Comparison of ENCODE assay signal across 28 cellular contexts in genomic region chr7:36604801-36605200, GRCh38.
DNase-seq lines count a peak whose midpoint lies in the region; ATAC-seq and TF ChIP-seq lines count a peak whose summit lies in the region.
"Had no signal": no experiment of that assay in that cellular context is flagged by ENCODE, and none has a peak within 500 bp of the region (broad histone marks: within the 10 kb centered on the region; RNA-seq: fewer than 3 reads in every experiment).

No MANE protein-coding gene starts in this region.

- H3K27ac ChIP-seq in mammary epithelial cell (ENCODE audit: insufficient read depth, low read depth, low read length) (no peak overlapping the region), caudate nucleus (ENCODE audit: low read depth, low read length) (peak overlapping the region; percentile 80)
- H3K27ac ChIP-seq: 22Rv1, adrenal gland, heart left ventricle, HL-60, lower lobe of right lung, ovary, RWPE1, sigmoid colon, upper lobe of left lung had no signal

- no peak overlapping the region for H3K27ac Mint-ChIP-seq in MCF 10A (ENCODE audit: low read depth, unreplicated experiment)
- H3K27ac Mint-ChIP-seq: activated CD4-positive, alpha-beta T cell treated with anti-CD3 and anti-CD28 coated beads, Interleukin-2, amount 10 ng/mL, durations not matched to agents 24 days and 14 days; IgD-negative memory B cell had no signal

- H3K9me3 ChIP-seq in mammary epithelial cell (replicated peaks; ENCODE audit: insufficient read depth, low read length) = no peaks in the 10 kb centered on the region
- H3K9me3 ChIP-seq: adrenal gland, heart left ventricle, lower lobe of right lung, ovary, sigmoid colon, upper lobe of left lung had no signal

- peak overlapping the region; percentile 57 for H3K4me2 ChIP-seq in mammary epithelial cell (ENCODE audit: insufficient read depth, low read depth, low read length)

- no peak overlapping the region for H3K4me3 ChIP-seq in mammary epithelial cell (replicated peaks in 1 of 3; ENCODE audit: insufficient read depth in 1 of 3, low read depth in 2 of 3, low read length in 3 of 3)
- H3K4me3 ChIP-seq: adrenal gland, heart left ventricle, lower lobe of right lung, ovary, sigmoid colon, upper lobe of left lung had no signal

- H3K36me3 ChIP-seq in mammary epithelial cell (ENCODE audit: insufficient read depth, low read length) = no peaks in the 10 kb centered on the region
- H3K36me3 ChIP-seq: adrenal gland, lower lobe of right lung, ovary, sigmoid colon, upper lobe of left lung had no signal

- WGBS in mammary epithelial cell (ENCODE audit: low coverage, missing lambda C conversion rate) = 64% methylated on average over 3 of the region's 3 CpGs

- POLR2A ChIA-PET in MCF 10A (lab: Yijun Ruan, JAX) = interaction anchor here (0.6 to 1.1 kb wide), 4 partner anchors 10 to 97 kb away, joined by 3 to 4 read pairs (median 3); no protein-coding TSS in a partner anchor

- H3K79me2 ChIP-seq in mammary epithelial cell (ENCODE audit: insufficient read depth, low read length) = no peaks in the 10 kb centered on the region

- no peak overlapping the region for H2AFZ ChIP-seq in mammary epithelial cell (ENCODE audit: low read depth, low read length)

- BruUV-seq in mammary epithelial cell (replicated peaks; lab: Mats Ljungman, UMichigan) = no TSS peak
- BruUV-seq in MCF 10A (replicated peaks; lab: Mats Ljungman, UMichigan) = no TSS peak

- in situ Hi-C loops in mammary epithelial cell (cut with MboI; ENCODE audit: low sequenced_read_pairs in 2 of 2) = no loop called here

- ATAC-seq in HG02623 (IDR thresholded peaks at IDR 0.05; ENCODE audit: unreplicated experiment) = no peak
- no peak for ATAC-seq in HG03432 (IDR thresholded peaks at IDR 0.05; ENCODE audit: unreplicated experiment)
- ATAC-seq: heart left ventricle; lower lobe of right lung; stimulated activated naive CD8-positive, alpha-beta T cell treated with anti-CD3 and anti-CD28 coated beads, Interleukin-15, Interleukin-2, amounts not matched to agents 100 U/mL and 50 U/mL, for 24 hours had no signal

- TF ChIP-seq CTCF in mammary epithelial cell (conservative IDR thresholded peaks at IDR 0.05 in 1 of 2, IDR thresholded peaks at IDR 0.05 in 1 of 2; ENCODE audit: extremely low read depth in 1 of 2, insufficient read depth in 1 of 2, low read depth in 1 of 2, low read length in 2 of 2) (no peak), MCF 10A (IDR thresholded peaks at IDR 0.05; ENCODE audit: unreplicated experiment) (no peak)

- peaks cover 34% of the 10 kb centered on the region for H3K4me1 ChIP-seq in mammary epithelial cell (ENCODE audit: insufficient read depth, low read length)
- H3K4me1 ChIP-seq: adrenal gland, heart left ventricle, sigmoid colon had no signal

- H3K9me3 Mint-ChIP-seq in MCF 10A (ENCODE audit: unreplicated experiment) = no peaks in the 10 kb centered on the region
- H3K9me3 Mint-ChIP-seq: activated CD4-positive, alpha-beta T cell treated with anti-CD3 and anti-CD28 coated beads, Interleukin-2, amount 10 ng/mL, durations not matched to agents 24 days and 14 days; IgD-negative memory B cell had no signal

- peaks cover 39% of the 10 kb centered on the region for H3K4me1 Mint-ChIP-seq in MCF 10A (ENCODE audit: insufficient read depth, unreplicated experiment)
- H3K4me1 Mint-ChIP-seq: IgD-negative memory B cell had no signal

- intact Hi-C loops in mammary epithelial cell (cut with micrococcal nuclease) = loop anchor here (2.0 to 10.0 kb wide), 4 partner anchors 46 to 110 kb away; no protein-coding TSS in a partner anchor
- intact Hi-C loops in MCF 10A (cut with micrococcal nuclease) = no loop called here

- H3K4me3 Mint-ChIP-seq in MCF 10A (ENCODE audit: unreplicated experiment) = no peak overlapping the region
- H3K4me3 Mint-ChIP-seq: activated CD4-positive, alpha-beta T cell treated with anti-CD3 and anti-CD28 coated beads, Interleukin-2, amount 10 ng/mL, durations not matched to agents 24 days and 14 days; IgD-negative memory B cell had no signal

- dilution Hi-C loops in mammary epithelial cell (cut with HindIII; ENCODE audit: low sequenced_read_pairs) = no loop called here

- no peaks in the 10 kb centered on the region for H3K36me3 Mint-ChIP-seq in MCF 10A (ENCODE audit: insufficient read depth, unreplicated experiment)

- DNase-seq in mammary epithelial cell = peak; percentile 48
- no peak for DNase-seq in MCF 10A (ENCODE audit: unreplicated experiment)
- peak in 1 of 61 donors; percentile 21 for DNase-seq in caudate nucleus (lab: John Stamatoyannopoulos, UW)
- DNase-seq in kidney tubule cell (ENCODE audit: low spot score) = peak; percentile 95
- DNase-seq in DMS 273 treated with DMSO at 0.1 percent for 48 hours (lab: John Stamatoyannopoulos, UW) = no peak
- no peak for DNase-seq in NCI-H1105 (lab: John Stamatoyannopoulos, UW)
- DNase-seq: activated CD4-positive, alpha-beta T cell treated with anti-CD3 and anti-CD28 coated beads, Interleukin-2, amount 10 ng/mL, durations not matched to agents 24 days and 14 days; activated effector memory CD4-positive, alpha-beta T cell treated with Interleukin-2 at 50 U/mL for 16 hours; adrenal gland; central memory CD4-positive, alpha-beta T cell; effector CD4-positive, alpha-beta T cell; HCEC 1CT; heart left ventricle; lower lobe of right lung; NCI-H187; NCI-H446; NK-92 treated with Interleukin-12 subunit alpha and Interleukin-12 subunit beta, amount 100 ng/mL, for 24 hours; ovary; sigmoid colon; stimulated activated CD4-positive, alpha-beta T cell treated with anti-CD3 and anti-CD28 coated beads, Interleukin-1b, Interleukin-23, amount 100 ng/mL, for 48 hours; stimulated activated naive CD8-positive, alpha-beta T cell treated with anti-CD3 and anti-CD28 coated beads, Interleukin-15, Interleukin-2, amounts not matched to agents 100 U/mL and 50 U/mL, for 24 hours; upper lobe of left lung had no signal

- no peak overlapping the region for H3K9ac ChIP-seq in mammary epithelial cell (ENCODE audit: insufficient read depth, low read length)

- H4K20me1 ChIP-seq in mammary epithelial cell (ENCODE audit: insufficient read depth, low read length) = no peaks in the 10 kb centered on the region

- CTCF ChIA-PET in mammary epithelial cell (lab: Charles Lee; ENCODE audit: low non-redundant PET) (no interaction called here), MCF 10A (lab: Yijun Ruan, JAX) (interaction anchor here (1.2 to 2.9 kb wide), 4 partner anchors 41 to 595 kb away, joined by 4 to 8 read pairs (median 6); no protein-coding TSS in a partner anchor)

- no peaks in the 10 kb centered on the region for H3K27me3 Mint-ChIP-seq in MCF 10A (ENCODE audit: insufficient read depth, unreplicated experiment)
- H3K27me3 Mint-ChIP-seq: activated CD4-positive, alpha-beta T cell treated with anti-CD3 and anti-CD28 coated beads, Interleukin-2, amount 10 ng/mL, durations not matched to agents 24 days and 14 days had no signal

- H3K27me3 ChIP-seq in mammary epithelial cell (ENCODE audit: insufficient read depth, low read length) = no peaks in the 10 kb centered on the region
- H3K27me3 ChIP-seq: adrenal gland, ovary, sigmoid colon, upper lobe of left lung had no signal

Comparison
In these comparisons a context has a peak if more than half of its experiments do, and no peak if none do; other contexts are left out.
1. DNase-seq: peak in mammary epithelial cell (single experiment) and kidney tubule cell (single experiment); none in MCF 10A (single experiment), DMS 273 treated with DMSO at 0.1 percent for 48 hours (single experiment) and NCI-H1105 (single experiment).